Comparison of ENCODE assay signal across 9 cellular contexts in the genomic region with DNA sequence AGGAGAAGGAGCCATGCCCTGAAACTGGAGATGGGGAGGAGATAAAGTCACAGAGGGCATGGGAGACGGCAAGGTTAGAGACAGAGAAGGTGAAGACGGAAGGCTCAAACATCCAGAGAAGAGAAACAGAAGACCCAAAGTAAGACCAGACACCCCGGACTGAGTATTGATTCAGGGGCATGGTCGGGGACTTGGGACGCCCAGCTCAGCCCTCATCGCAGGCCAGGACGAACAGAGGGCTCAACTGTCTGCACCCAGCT. TPM values are rescaled to one million over a fixed set of nuclear protein-coding genes. Genes with fewer than 3 reads are reported as not detected.
DNase-seq lines count a peak whose midpoint lies in the region; ATAC-seq and TF ChIP-seq lines count a peak whose summit lies in the region.
"Had no signal": no experiment of that assay in that cellular context is flagged by ENCODE, and none has a peak within 500 bp of the region (broad histone marks: within the 10 kb centered on the region; RNA-seq: fewer than 3 reads in every experiment).

No MANE protein-coding gene starts in this region.

- no peaks in the 10 kb centered on the region for H3K9me3 ChIP-seq in right atrium auricular region

- H3K36me3 Mint-ChIP-seq in naive B cell = peaks cover 0 to 11% of the 10 kb centered on the region in 2 donors

- no peaks in the 10 kb centered on the region for H3K9me3 Mint-ChIP-seq in naive B cell

- peak overlapping the region; percentile 89 to 95 (median 90) for H3K27ac Mint-ChIP-seq in naive B cell

- H3K4me1 Mint-ChIP-seq in naive B cell = peaks cover 52 to 68% (median 60%) of the 10 kb centered on the region in 3 donors

- H3K36me3 ChIP-seq in right atrium auricular region = peaks cover 9% of the 10 kb centered on the region

- H3K27ac ChIP-seq in right atrium auricular region = peak overlapping the region; percentile 68 to 95

- H3K4me3 ChIP-seq in right atrium auricular region = peak overlapping the region; percentile 57 to 69
- peak overlapping the region; percentile 53 to 61 for H3K4me3 ChIP-seq in cardiac fibroblast (replicated peaks in 1 of 2; ENCODE audit: low read depth in 2 of 2, low read length in 2 of 2)

- no peaks in the 10 kb centered on the region for H3K27me3 Mint-ChIP-seq in naive B cell

- TF ChIP-seq CTCF in right atrium auricular region (IDR thresholded peaks at IDR 0.05) (no peak), cardiac fibroblast (IDR thresholded peaks at IDR 0.05; ENCODE audit: low read depth, low read length) (no peak), GM10266 (IDR thresholded peaks at IDR 0.05; ENCODE audit: control insufficient read depth, insufficient read depth, low read depth, missing control alignments) (no peak)

- intact Hi-C loops in Right ventricle myocardium superior (cut with DNase I) = loop anchor here (5.0 kb wide), 1 partner anchor 192 kb away; no protein-coding TSS in a partner anchor

- peak overlapping the region; percentile 90 to 100 (median 96) for H3K4me3 Mint-ChIP-seq in naive B cell

- peaks cover 0 to 39% of the 10 kb centered on the region in 2 donors for H3K4me1 ChIP-seq in right atrium auricular region

- H3K27me3 ChIP-seq in right atrium auricular region = no peaks in the 10 kb centered on the region

- no peak for DNase-seq in right atrium auricular region (ENCODE audit: low spot score)
- DNase-seq in Right ventricle myocardium superior = no peak
- peak in 1 of 2 donors; percentile 3 for DNase-seq in cardiac fibroblast (ENCODE audit: low read depth in 2 of 2)
- no peak for DNase-seq in naive B cell
- no peak for DNase-seq in activated gamma-delta T cell treated with Interleukin-2 at 50 U/mL for 16 hours
- no peak for DNase-seq in GM10266 (ENCODE audit: extremely low spot score)
- no peak for DNase-seq in amniotic stem cell (lab: John Stamatoyannopoulos, UW)
- DNase-seq: dermis blood vessel endothelial cell had no signal

- ATAC-seq in Right ventricle myocardium superior (ENCODE audit: poor library complexity) = no peak
- no peak for ATAC-seq in naive B cell (ENCODE audit: low read depth in 2 of 2)
- no peak for ATAC-seq in GM21423 (IDR thresholded peaks at IDR 0.05; ENCODE audit: unreplicated experiment)

RNA-seq across cellular contexts. Expression of a gene that starts 1.1 kb away (rescaled TPM):
- total RNA-seq in right atrium auricular region (10 to 100 TPM; 14.4 to 31.3 TPM), Right ventricle myocardium superior (1.7 TPM)
- 1 to 10 TPM; 1.7 to 8.7 (median 3.9) TPM for polyA plus RNA-seq in naive B cell (ENCODE audit: low read depth in 6 of 6)
